ENCODE assay signal across 1 cellular context in genomic region chr13:30735025-30735967, GRCh38.
TF ChIP-seq lines count a peak whose summit lies in the region.

Gene ALOX5AP, plus strand, starts transcription at chr13:30735543. Its CDS starts 63 bp downstream, at chr13:30735606.

TF ChIP-seq in liver, 16 proteins besides CTCF, POLR2A, EP300 and RAD21 (continued from another document):
- TF ChIP-seq REST (IDR thresholded peaks at IDR 0.05) (no peak), ZBTB33 (IDR thresholded peaks at IDR 0.05) (no peak), TAF1 (conservative IDR thresholded peaks at IDR 0.05) (no peak), MAX (IDR thresholded peaks at IDR 0.05) (no peak), EGR1 (IDR thresholded peaks at IDR 0.05; ENCODE audit: low read depth in 2 of 2) (no peak), FOXA2 (IDR thresholded peaks at IDR 0.05) (no peak), RXRA (IDR thresholded peaks at IDR 0.05) (no peak), ATF3 (IDR thresholded peaks at IDR 0.05) (no peak), NR2F2 (IDR thresholded peaks at IDR 0.05) (no peak), FOXA1 (IDR thresholded peaks at IDR 0.05) (no peak)
